Comparison of ENCODE assay signal across 13 cellular contexts in the genomic region with DNA sequence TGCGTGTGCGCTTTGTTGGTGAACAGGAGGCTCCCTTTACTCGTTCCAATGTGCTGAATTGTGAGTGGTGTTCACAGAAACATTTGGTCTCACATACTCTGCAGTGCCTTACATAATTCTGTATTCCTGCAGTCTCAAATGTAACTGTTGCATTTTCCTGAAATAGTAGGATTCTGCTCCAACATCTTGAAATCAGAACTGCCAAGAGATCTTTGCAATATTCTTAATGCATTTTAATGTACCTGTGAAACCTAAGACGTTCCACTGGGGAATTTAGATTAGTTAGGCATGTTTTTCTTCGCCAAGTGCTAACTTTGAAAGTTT.
DNase-seq lines count a peak whose midpoint lies in the region; ATAC-seq, FAIRE-seq and TF ChIP-seq lines count a peak whose summit lies in the region.
"Had no signal": no experiment of that assay in that cellular context is flagged by ENCODE, and none has a peak within 500 bp of the region (broad histone marks: within the 10 kb centered on the region; RNA-seq: fewer than 3 reads in every experiment).

No MANE protein-coding gene starts in this region.

- peaks cover 36% of the 10 kb centered on the region for H3K27me3 Mint-ChIP-seq in astrocyte (ENCODE audit: low read depth, unreplicated experiment)

- H3K27ac ChIP-seq in GM23248 = 0 out of 2 replicates have a peak overlapping the region, but pooled peaks have one; percentile 4
- no peak overlapping the region for H3K27ac ChIP-seq in astrocyte (ENCODE audit: low read depth, low read length)
- H3K27ac ChIP-seq in sigmoid colon = peak overlapping the region; percentile 60 to 84 (median 72)
- H3K27ac ChIP-seq: adrenal gland, epithelial cell of prostate had no signal

- H3K79me2 ChIP-seq in GM23248 (ENCODE audit: insufficient read depth) = no peaks in the 10 kb centered on the region
- H3K79me2 ChIP-seq in astrocyte (ENCODE audit: insufficient read depth, low read length) = no peaks in the 10 kb centered on the region

- DNase-seq in GM23248 = no peak
- DNase-seq in astrocyte (ENCODE audit: low read depth) = peak; percentile 2
- DNase-seq in sigmoid colon = no peak
- DNase-seq in NCI-H2171 (lab: John Stamatoyannopoulos, UW) = no peak
- DNase-seq in stimulated activated CD4-positive, alpha-beta T cell treated with anti-CD3 and anti-CD28 coated beads, Interleukin-4, amount 100 ng/mL, for 1 hour = no peak
- DNase-seq in NK-92 treated with Interleukin-12 subunit alpha and Interleukin-12 subunit beta, amount 100 ng/mL, for 24 hours (lab: John Stamatoyannopoulos, UW) = no peak
- DNase-seq: activated CD8-positive, alpha-beta memory T cell treated with anti-CD3 and anti-CD28 coated beads, Interleukin-2, amount 10 ng/mL, durations not matched to agents 7 days and 5 days; adrenal gland; kidney glomerular epithelial cell; T1000 had no signal

- TF ChIP-seq EP300 in sigmoid colon (IDR thresholded peaks at IDR 0.05) = no peak

- H3K4me2 ChIP-seq in GM23248 (ENCODE audit: unreplicated experiment) (peak overlapping the region; percentile 88), astrocyte (ENCODE audit: low read length) (peak overlapping the region; percentile 79)

- ATAC-seq in HG02588 (IDR thresholded peaks at IDR 0.05; ENCODE audit: unreplicated experiment) = no peak
- ATAC-seq: activated CD8-positive, alpha-beta memory T cell treated with anti-CD3 and anti-CD28 coated beads, Interleukin-2, amount 10 ng/mL, durations not matched to agents 7 days and 5 days had no signal

- H3K4me1 ChIP-seq in GM23248 (ENCODE audit: insufficient read depth) (peaks cover 22% of the 10 kb centered on the region), astrocyte (ENCODE audit: insufficient read depth, low read length) (no peaks in the 10 kb centered on the region), iPS-15b (ENCODE audit: control insufficient read depth, insufficient read depth, low read length) (peaks cover 8% of the 10 kb centered on the region), sigmoid colon (peaks cover 0 to 37% (median 35%) of the 10 kb centered on the region in 4 donors)
- H3K4me1 ChIP-seq: adrenal gland had no signal

- WGBS in GM23248 (ENCODE audit: low coverage in 1 of 2, low lambda C conversion rate in 2 of 2, missing lambda C conversion rate in 2 of 2), 2 experiments = 11 to 18% methylated on average over 5 of the region's 5 CpGs
- 21 to 23% methylated on average over 5 of the region's 5 CpGs for WGBS in sigmoid colon, 2 donors

- H3K36me3 ChIP-seq in GM23248 (ENCODE audit: low read depth) = no peaks in the 10 kb centered on the region
- no peaks in the 10 kb centered on the region for H3K36me3 ChIP-seq in astrocyte (ENCODE audit: insufficient read depth, low read length)
- H3K36me3 ChIP-seq in iPS-15b (ENCODE audit: control insufficient read depth, insufficient read depth, low read length) = no peaks in the 10 kb centered on the region
- H3K36me3 ChIP-seq in sigmoid colon = no peaks in the 10 kb centered on the region
- H3K36me3 ChIP-seq: adrenal gland had no signal

- FAIRE-seq in astrocyte (lab: Jason Lieb, UNC) = no peak

- H2AFZ ChIP-seq in GM23248 = peak overlapping the region; percentile 56
- H2AFZ ChIP-seq in astrocyte (ENCODE audit: low read depth, low read length) = no peak overlapping the region

- TF ChIP-seq CTCF in astrocyte (IDR thresholded peaks at IDR 0.05; ENCODE audit: insufficient read depth, low read depth, low read length) (no peak), sigmoid colon (IDR thresholded peaks at IDR 0.05) (no peak)

- H3K4me1 Mint-ChIP-seq in astrocyte (ENCODE audit: low read depth, unreplicated experiment) = peaks cover 4% of the 10 kb centered on the region

- H3K9me3 ChIP-seq in GM23248 (ENCODE audit: low read depth) (no peaks in the 10 kb centered on the region), astrocyte (ENCODE audit: insufficient read depth, low read depth, low read length) (no peaks in the 10 kb centered on the region), iPS-15b (ENCODE audit: control insufficient read depth, insufficient read depth, low read length) (no peaks in the 10 kb centered on the region), sigmoid colon (no peaks in the 10 kb centered on the region)
- H3K9me3 ChIP-seq: adrenal gland had no signal

- H3K4me3 Mint-ChIP-seq in astrocyte (ENCODE audit: unreplicated experiment) = peak overlapping the region; percentile 88
- H3K4me3 Mint-ChIP-seq: activated CD8-positive, alpha-beta memory T cell treated with anti-CD3 and anti-CD28 coated beads, Interleukin-2, amount 10 ng/mL, durations not matched to agents 7 days and 5 days had no signal

- intact Hi-C loops in sigmoid colon (cut with DNase I) = loop anchor here (2.0 kb wide), 1 partner anchor 42 kb away; no protein-coding TSS in a partner anchor

- no peak for TF ChIP-seq POLR2A in sigmoid colon (IDR thresholded peaks at IDR 0.05)

- no peaks in the 10 kb centered on the region for H4K20me1 ChIP-seq in GM23248 (ENCODE audit: insufficient read depth)
- H4K20me1 ChIP-seq in astrocyte (ENCODE audit: insufficient read depth, low read length) = no peaks in the 10 kb centered on the region

- no peak overlapping the region for H3K9ac ChIP-seq in GM23248
- no peak overlapping the region for H3K9ac ChIP-seq in astrocyte (ENCODE audit: low read length)
- H3K9ac ChIP-seq in iPS-15b (ENCODE audit: low read depth, low read length) = no peak overlapping the region

- peaks cover 27% of the 10 kb centered on the region for H3F3A ChIP-seq in GM23248 (ENCODE audit: insufficient read depth)

- in situ Hi-C loops in GM23248 (cut with MboI) = no loop called here

- no peaks in the 10 kb centered on the region for H3K36me3 Mint-ChIP-seq in astrocyte (ENCODE audit: low read depth, unreplicated experiment)
- H3K36me3 Mint-ChIP-seq: activated CD8-positive, alpha-beta memory T cell treated with anti-CD3 and anti-CD28 coated beads, Interleukin-2, amount 10 ng/mL, durations not matched to agents 7 days and 5 days had no signal

- H3K27me3 ChIP-seq in GM23248 (replicated peaks; ENCODE audit: insufficient read depth) (no peaks in the 10 kb centered on the region), astrocyte (ENCODE audit: insufficient read depth, low read length) (peaks cover 52% of the 10 kb centered on the region), iPS-15b (ENCODE audit: control insufficient read depth, insufficient read depth, low read length) (peaks cover 26% of the 10 kb centered on the region), sigmoid colon (no peaks in the 10 kb centered on the region)

- no peak overlapping the region for H3K27ac Mint-ChIP-seq in astrocyte (ENCODE audit: unreplicated experiment)
- H3K27ac Mint-ChIP-seq: activated CD8-positive, alpha-beta memory T cell treated with anti-CD3 and anti-CD28 coated beads, Interleukin-2, amount 10 ng/mL, durations not matched to agents 7 days and 5 days had no signal

- H3K9me3 Mint-ChIP-seq in astrocyte (ENCODE audit: unreplicated experiment) = no peaks in the 10 kb centered on the region

- H3K4me3 ChIP-seq in GM23248 (peak overlapping the region; percentile 75), astrocyte (ENCODE audit: insufficient read depth, low read depth, low read length) (no peak overlapping the region), iPS-15b (ENCODE audit: low read depth, low read length) (peak overlapping the region; percentile 80), sigmoid colon (peak overlapping the region in 3 of 4 donors; percentile 46 to 56 (median 50))

- H3K9me2 ChIP-seq in GM23248 (ENCODE audit: insufficient read depth) = no peaks in the 10 kb centered on the region
